8 cellular contexts compared by ENCODE assay signal in the genomic region with DNA sequence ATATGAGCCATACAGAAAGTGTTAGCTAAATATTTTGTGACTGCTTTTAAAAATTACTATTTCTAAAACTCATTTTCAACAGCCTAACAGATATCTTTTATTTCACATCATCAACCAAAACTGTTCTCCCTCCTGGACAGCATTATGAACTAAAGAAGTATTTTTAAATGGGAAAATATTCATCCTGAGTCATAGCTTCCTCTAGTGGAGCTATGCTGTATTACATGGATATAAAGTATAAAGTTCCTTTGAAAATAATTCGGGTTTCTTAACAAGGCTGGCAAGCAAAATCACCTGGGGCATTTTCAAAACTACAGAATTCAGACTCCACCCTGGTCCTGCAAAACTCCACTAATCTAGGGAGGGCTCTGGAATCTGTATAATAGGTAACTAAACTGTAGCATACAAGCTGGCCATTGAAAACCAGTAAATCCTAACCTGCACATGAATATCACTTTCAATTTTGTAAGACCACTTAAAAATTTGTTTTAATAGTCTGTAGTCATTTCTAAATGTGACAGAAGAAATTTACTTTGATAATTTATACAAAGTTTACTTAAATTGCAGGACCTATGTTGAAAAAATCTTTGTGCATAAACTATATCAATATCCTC. TPM values are rescaled to one million over a fixed set of nuclear protein-coding genes. Genes with fewer than 3 reads are reported as not detected.
DNase-seq lines count a peak whose midpoint lies in the region; ATAC-seq, FAIRE-seq and TF ChIP-seq lines count a peak whose summit lies in the region.

No MANE protein-coding gene starts in this region.

- TF ChIP-seq CTCF in cardiac muscle cell (IDR thresholded peaks at IDR 0.05; ENCODE audit: low read depth, low read length) (peak; percentile 69), SK-N-SH (IDR thresholded peaks at IDR 0.05) (peak; percentile 99)

- H3F3A ChIP-seq in SK-N-SH (replicated peaks; ENCODE audit: insufficient read depth) = peaks cover 3% of the 10 kb centered on the region

- intact Hi-C loops in left ventricle myocardium superior (cut with micrococcal nuclease) = loop anchor here (5.0 kb wide), 1 partner anchor 102 kb away; no protein-coding TSS in a partner anchor

- no peak for TF ChIP-seq EP300 in SK-N-SH (IDR thresholded peaks at IDR 0.05; ENCODE audit: borderline replicate concordance in 1 of 2, low read depth in 1 of 2, low read length in 1 of 2)

- H3K4me2 ChIP-seq in SK-N-SH = peak overlapping the region; percentile 27

- FAIRE-seq in HTR-8/SVneo (lab: Jason Lieb, UNC) = no peak
- peak; percentile 100 for FAIRE-seq in islet of Langerhans (lab: Jason Lieb, UNC)
- no peak for FAIRE-seq in GM12892 (lab: Jason Lieb, UNC)

- ATAC-seq in left ventricle myocardium superior = no peak

- H2AFZ ChIP-seq in SK-N-SH (ENCODE audit: low read depth) = no peak overlapping the region

- H3K9me3 ChIP-seq in cardiac muscle cell (ENCODE audit: low read depth) = no peaks in the 10 kb centered on the region
- H3K9me3 ChIP-seq in SK-N-SH = no peaks in the 10 kb centered on the region

- H4K20me1 ChIP-seq in SK-N-SH (ENCODE audit: insufficient read depth) = no peaks in the 10 kb centered on the region

- no peaks in the 10 kb centered on the region for H3K9me2 ChIP-seq in SK-N-SH

- H3K27ac ChIP-seq in cardiac muscle cell = no peak overlapping the region
- no peak overlapping the region for H3K27ac ChIP-seq in SK-N-SH (ENCODE audit: low read depth in 2 of 2, low read length in 1 of 2)

- H3K4me1 ChIP-seq in cardiac muscle cell (ENCODE audit: low read depth) = no peaks in the 10 kb centered on the region
- peaks cover 0 to 4% of the 10 kb centered on the region in 2 experiments; a peak in 1 of 4 replicates for H3K4me1 ChIP-seq in SK-N-SH (ENCODE audit: control insufficient read depth in 1 of 2, insufficient read depth in 2 of 2, low read depth in 1 of 2, low read length in 1 of 2)

- no peak overlapping the region for H3K4me3 ChIP-seq in cardiac muscle cell
- peak overlapping the region in 1 of 2 experiments; percentile 19; a peak in 1 of 4 replicates for H3K4me3 ChIP-seq in SK-N-SH (ENCODE audit: low read depth in 2 of 2, low read length in 1 of 2)

- peak; percentile 33 for DNase-seq in cardiac muscle cell (ENCODE audit: low read depth in 1 of 2, low spot score in 1 of 2)
- DNase-seq in left ventricle myocardium superior = no peak
- peak; percentile 21 for DNase-seq in HTR-8/SVneo (ENCODE audit: insufficient read length, low spot score)
- peak; percentile 29 for DNase-seq in SK-N-SH
- no peak for DNase-seq in GM12892 (ENCODE audit: insufficient read length)
- DNase-seq in 8988T = no peak
- no peak for DNase-seq in midbrain (lab: John Stamatoyannopoulos, UW)

- H3K36me3 ChIP-seq in cardiac muscle cell = no peaks in the 10 kb centered on the region
- H3K36me3 ChIP-seq in SK-N-SH (replicated peaks in 1 of 2; ENCODE audit: control insufficient read depth in 1 of 2, insufficient read depth in 2 of 2, low read length in 1 of 2) = no peaks in the 10 kb centered on the region

- CTCF ChIA-PET in SK-N-SH (lab: Yijun Ruan, JAX) = interaction anchor here (0.5 to 7.7 kb wide), 40 partner anchors 9 to 1909 kb away, joined by 3 to 124 read pairs (median 4); no protein-coding TSS in a partner anchor

- H3K27me3 ChIP-seq in cardiac muscle cell (no peaks in the 10 kb centered on the region), SK-N-SH (ENCODE audit: insufficient read depth) (no peaks in the 10 kb centered on the region)

- H3K79me2 ChIP-seq in SK-N-SH (ENCODE audit: insufficient read depth) = no peaks in the 10 kb centered on the region

- POLR2A ChIA-PET in SK-N-SH (lab: Yijun Ruan, JAX) = no interaction called here

- WGBS in SK-N-SH (ENCODE audit: low lambda C conversion rate) = 3% methylated on average over 1 of the region's 1 CpG

- TF ChIP-seq RAD21 in SK-N-SH (IDR thresholded peaks at IDR 0.05; ENCODE audit: low read length) = peak; percentile 79

- TF ChIP-seq POLR2A in GM12892 (IDR thresholded peaks at IDR 0.05; ENCODE audit: low read depth, low read length) = no peak

- no peak overlapping the region for H3K9ac ChIP-seq in SK-N-SH

TF ChIP-seq in SK-N-SH, 30 proteins besides CTCF, POLR2A, EP300 and RAD21:
- no peak for TF ChIP-seq YY1 (IDR thresholded peaks at IDR 0.05; ENCODE audit: low read depth)
- TF ChIP-seq SMC3 (IDR thresholded peaks at IDR 0.05; ENCODE audit: low read depth, low read length) = peak; percentile 78

RNA-seq across cellular contexts. Expression of gene SCIN, which starts 53.5 kb away (rescaled TPM):
- total RNA-seq in cardiac muscle cell = 0.66 TPM in 1 of 2 replicates, not detected in the other
- 0.02 TPM in 1 of 2 replicates, not detected in the other for polyA plus RNA-seq in cardiac muscle cell
- total RNA-seq in left ventricle myocardium superior = 0.20 TPM
- 0.02 TPM in 2 replicates for polyA plus RNA-seq in SK-N-SH (2012; rRNA removed)
- polyA plus RNA-seq in SK-N-SH (2012; cell fraction: cytosol; rRNA removed) = 0.03 TPM in 2 replicates
- 0.01 and 0.02 TPM in 2 replicates for polyA plus RNA-seq in SK-N-SH (2012; cell fraction: nucleus; rRNA removed)
- polyA plus RNA-seq in GM12892 (2012; ENCODE audit: missing spikeins) = 0.30 TPM

Comparison
In these comparisons a context has a peak if more than half of its experiments do, and no peak if none do; other contexts are left out.
1. DNase-seq: peak in cardiac muscle cell (2 of 2), HTR-8/SVneo (single experiment) and SK-N-SH (single experiment); none in left ventricle myocardium superior (single experiment), GM12892 (single experiment), 8988T (single experiment) and midbrain (single experiment).